Comparison of ENCODE assay signal across 9 cellular contexts in the genomic region with DNA sequence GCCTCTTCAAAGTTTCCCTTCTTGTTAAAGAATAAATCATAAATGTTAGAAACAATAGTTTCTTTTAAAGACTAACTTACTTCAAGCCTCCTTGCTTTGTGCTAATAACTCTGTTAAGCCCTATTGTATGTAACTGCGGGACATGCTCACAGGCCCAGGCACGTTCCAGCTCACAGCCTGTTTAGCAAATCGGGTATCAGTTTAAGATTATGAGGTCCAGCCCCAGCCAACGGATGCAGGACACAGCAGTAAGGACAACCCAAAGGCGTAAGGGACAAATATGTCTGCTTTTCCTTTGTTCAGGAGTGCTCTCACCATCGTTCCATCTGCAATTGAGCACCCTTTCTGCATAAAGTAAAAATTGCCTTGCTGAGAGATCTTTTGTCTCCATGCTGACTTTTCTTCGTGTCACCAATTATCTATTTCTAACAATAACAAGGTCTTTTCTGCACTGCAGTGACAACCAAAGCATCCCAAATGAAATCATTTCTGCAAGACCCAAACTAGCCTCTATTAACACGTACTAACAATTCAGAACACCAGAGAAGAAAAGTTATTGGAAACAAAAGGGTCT. TPM values are rescaled to one million over a fixed set of nuclear protein-coding genes. Genes with fewer than 3 reads are reported as not detected.
DNase-seq lines count a peak whose midpoint lies in the region; ATAC-seq and TF ChIP-seq lines count a peak whose summit lies in the region.
"Had no signal": no experiment of that assay in that cellular context is flagged by ENCODE, and none has a peak within 500 bp of the region (broad histone marks: within the 10 kb centered on the region; RNA-seq: fewer than 3 reads in every experiment).

No MANE protein-coding gene starts in this region.

- H2BK5ac ChIP-seq in mesenchymal stem cell (ENCODE audit: low read depth, low read length, poor library complexity, severe bottlenecking) = no peak overlapping the region

- DNase-seq in HFF-Myc (ENCODE audit: extremely low read depth, low read depth) (no peak), brain microvascular endothelial cell (no peak), mesenchymal stem cell (no peak), COR-L47 (lab: John Stamatoyannopoulos, UW) (no peak), NK-92 (lab: John Stamatoyannopoulos, UW; ENCODE audit: unreplicated experiment) (no peak)
- no peak for DNase-seq in NK-92 treated with Interleukin-12 subunit alpha and Interleukin-12 subunit beta, amount 100 ng/mL, for 24 hours (lab: John Stamatoyannopoulos, UW)
- DNase-seq: foreskin melanocyte had no signal

- H2AFZ ChIP-seq in ACC112 (ENCODE audit: low read length, unreplicated experiment) (no peak overlapping the region), mesenchymal stem cell (ENCODE audit: low read depth, low read length) (no peak overlapping the region)

- H3K79me2 ChIP-seq in ACC112 (ENCODE audit: control insufficient read depth, insufficient read depth, low read length, unreplicated experiment) = peaks cover 40% of the 10 kb centered on the region

- H3K36me3 ChIP-seq in ACC112 (ENCODE audit: insufficient read depth, low read length) (no peaks in the 10 kb centered on the region; the same call in 1 of the 2 replicates), brain microvascular endothelial cell (replicated peaks) (no peaks in the 10 kb centered on the region), mesenchymal stem cell (ENCODE audit: control insufficient read depth in 1 of 2, insufficient read depth in 2 of 2, low read depth in 1 of 2, low read length in 2 of 2) (peaks cover 3 to 8% of the 10 kb centered on the region in 2 experiments)

- no peak overlapping the region for H2BK12ac ChIP-seq in mesenchymal stem cell (ENCODE audit: low read length in 2 of 2)

- TF ChIP-seq CTCF in HFF-Myc (IDR thresholded peaks at IDR 0.05; ENCODE audit: low read depth, low read length, missing control alignments) = no peak
- TF ChIP-seq CTCF in brain microvascular endothelial cell (IDR thresholded peaks at IDR 0.05; ENCODE audit: low read depth, low read length, missing control alignments) = no peak

- peak overlapping the region; percentile 98 for H3K9ac ChIP-seq in mesenchymal stem cell (ENCODE audit: low read length)

- no peaks in the 10 kb centered on the region for H3K9me3 ChIP-seq in mesenchymal stem cell (ENCODE audit: control insufficient read depth, low read length)

- H3K4me1 ChIP-seq in ACC112 (ENCODE audit: control insufficient read depth, insufficient read depth, low read length, unreplicated experiment) = peaks cover 15% of the 10 kb centered on the region
- peaks cover 4% of the 10 kb centered on the region for H3K4me1 ChIP-seq in mesenchymal stem cell (ENCODE audit: control insufficient read depth, insufficient read depth, low read depth, low read length)

- H3K4me2 ChIP-seq in mesenchymal stem cell (ENCODE audit: low read length, poor library complexity, severe bottlenecking) = peak overlapping the region; percentile 94

- peaks cover 11% of the 10 kb centered on the region for H3K79me1 ChIP-seq in mesenchymal stem cell (replicated peaks; ENCODE audit: low read length, poor library complexity, severe bottlenecking)

- H3K4ac ChIP-seq in mesenchymal stem cell (ENCODE audit: low read depth in 1 of 2, low read length in 2 of 2) = no peak overlapping the region

- no peak overlapping the region for H3K27ac ChIP-seq in ACC112 (ENCODE audit: low read depth, low read length)
- H3K27ac ChIP-seq in brain microvascular endothelial cell = no peak overlapping the region
- H3K27ac ChIP-seq in mesenchymal stem cell (ENCODE audit: low read length, poor library complexity, severe bottlenecking) = no peak overlapping the region

- no peak overlapping the region for H3K23ac ChIP-seq in mesenchymal stem cell (ENCODE audit: low read length in 2 of 2)

- no peak for ATAC-seq in HG02571 (IDR thresholded peaks at IDR 0.05; ENCODE audit: unreplicated experiment)

- no peak overlapping the region for H2BK120ac ChIP-seq in mesenchymal stem cell (ENCODE audit: low read depth, low read length)

- WGBS in mesenchymal stem cell = 89% methylated on average over 8 of the region's 8 CpGs

- H3K27me3 ChIP-seq in ACC112 (ENCODE audit: insufficient read depth, low read length) (no peaks in the 10 kb centered on the region), brain microvascular endothelial cell (replicated peaks) (no peaks in the 10 kb centered on the region), mesenchymal stem cell (ENCODE audit: control insufficient read depth in 1 of 2, insufficient read depth in 1 of 2, low read length in 2 of 2) (no peaks in the 10 kb centered on the region)

- no peak overlapping the region for H3K14ac ChIP-seq in mesenchymal stem cell (ENCODE audit: low read length in 2 of 2)

- H3K4me3 ChIP-seq in ACC112 (ENCODE audit: low read depth, low read length) (peak overlapping the region; percentile 95), HFF-Myc (replicated peaks; ENCODE audit: low read depth, low read length) (peak overlapping the region; percentile 79), brain microvascular endothelial cell (ENCODE audit: low read depth, low read length) (peak overlapping the region; percentile 98), mesenchymal stem cell (ENCODE audit: insufficient read depth in 1 of 2, low read depth in 1 of 2, low read length in 2 of 2) (peak overlapping the region in 1 of 2 experiments; percentile 91)

- no peak overlapping the region for H2AK5ac ChIP-seq in mesenchymal stem cell (ENCODE audit: low read length, severe bottlenecking)

- no peak overlapping the region for H3K18ac ChIP-seq in mesenchymal stem cell (ENCODE audit: low read depth in 1 of 2, low read length in 2 of 2)

- no peak overlapping the region for H4K8ac ChIP-seq in mesenchymal stem cell (ENCODE audit: low read length)

- no peak overlapping the region for H2BK15ac ChIP-seq in mesenchymal stem cell (ENCODE audit: low read depth, poor library complexity, severe bottlenecking)

- no peak overlapping the region for H4K91ac ChIP-seq in mesenchymal stem cell (ENCODE audit: low read length)

- in situ Hi-C loops in brain microvascular endothelial cell (cut with HindIII; ENCODE audit: low pct_ligation_motif_present, low sequenced_read_pairs) = no loop called here

RNA-seq across cellular contexts. Expression of a gene that starts 1.4 kb away (rescaled TPM):
- polyA plus RNA-seq in mesenchymal stem cell (2013, experiment 1 of 2) = 1.7 TPM
- polyA plus RNA-seq in mesenchymal stem cell (2013, experiment 2 of 2) = 2.4 TPM

RNA-seq across cellular contexts. Expression of a gene that starts 1.7 kb away (rescaled TPM):
- 22.4 TPM for polyA plus RNA-seq in mesenchymal stem cell (2013, experiment 1 of 2)
- 23.4 TPM for polyA plus RNA-seq in mesenchymal stem cell (2013, experiment 2 of 2)

RNA-seq across cellular contexts. Expression of a gene that starts 29.8 kb away (rescaled TPM):
- polyA plus RNA-seq in mesenchymal stem cell (2013, experiment 1 of 2) = 216 TPM
- polyA plus RNA-seq in mesenchymal stem cell (2013, experiment 2 of 2) = 223 TPM

RNA-seq across cellular contexts. Expression of a gene that starts 54.6 kb away (rescaled TPM):
- polyA plus RNA-seq in mesenchymal stem cell (2013, experiment 1 of 2) = 76.2 TPM
- polyA plus RNA-seq in mesenchymal stem cell (2013, experiment 2 of 2) = 78.3 TPM
